ENCODE assay signal across 23 cellular contexts in genomic region chr20:12936524-12936923, GRCh38.
DNase-seq lines count a peak whose midpoint lies in the region; ATAC-seq, FAIRE-seq and TF ChIP-seq lines count a peak whose summit lies in the region.
"Had no signal": no experiment of that assay in that cellular context is flagged by ENCODE, and none has a peak within 500 bp of the region (broad histone marks: within the 10 kb centered on the region; RNA-seq: fewer than 3 reads in every experiment).

No MANE protein-coding gene starts in this region.

- no peak overlapping the region for H2BK20ac ChIP-seq in IMR-90 (ENCODE audit: low read depth, low read length)

- TF ChIP-seq RAD21 in A549 (conservative IDR thresholded peaks at IDR 0.05 in 1 of 2, IDR thresholded peaks at IDR 0.05 in 1 of 2) = no peak
- no peak for TF ChIP-seq RAD21 in IMR-90 (IDR thresholded peaks at IDR 0.05; ENCODE audit: low read length)

- peak overlapping the region; percentile 45 to 72; a peak in 5 of 6 replicates for H3K27ac ChIP-seq in A549
- no peak overlapping the region for H3K27ac ChIP-seq in IMR-90 (ENCODE audit: insufficient read depth, low read length)
- no peak overlapping the region for H3K27ac ChIP-seq in astrocyte (ENCODE audit: low read depth, low read length)
- no peak overlapping the region for H3K27ac ChIP-seq in osteoblast (ENCODE audit: low read depth, low read length)
- H3K27ac ChIP-seq: HL-60 had no signal

- TF ChIP-seq POLR2A in A549 (IDR thresholded peaks at IDR 0.05; ENCODE audit: low read length) (no peak), IMR-90 (IDR thresholded peaks at IDR 0.05; ENCODE audit: low read depth, low read length) (no peak)

- H3K4me1 Mint-ChIP-seq in astrocyte (ENCODE audit: low read depth, unreplicated experiment) = peaks cover 9% of the 10 kb centered on the region
- H3K4me1 Mint-ChIP-seq: CD4-positive, CD25-positive, alpha-beta regulatory T cell had no signal

- POLR2A ChIA-PET in A549 (lab: Yijun Ruan, JAX) (interaction anchor here (0.7 kb wide), 1 partner anchor 200 kb away, joined by 3 read pairs; no protein-coding TSS in a partner anchor), IMR-90 (lab: Charles Lee; ENCODE audit: unreplicated experiment) (no interaction called here)

- dilution Hi-C loops in IMR-90 (cut with HindIII; ENCODE audit: low sequenced_read_pairs, unreplicated experiment) = no loop called here

- no peak overlapping the region for H2AK9ac ChIP-seq in IMR-90 (replicated peaks; ENCODE audit: low read depth, low read length, poor library complexity)

- H3K4ac ChIP-seq in IMR-90 (ENCODE audit: low read depth, low read length) = no peak overlapping the region

- H3K27me3 ChIP-seq in IMR-90 (ENCODE audit: control insufficient read depth, insufficient read depth, low read length) (no peaks in the 10 kb centered on the region), astrocyte (ENCODE audit: insufficient read depth, low read length) (no peaks in the 10 kb centered on the region), osteoblast (ENCODE audit: insufficient read depth, low read length) (no peaks in the 10 kb centered on the region)
- H3K27me3 ChIP-seq: BE2C had no signal

- H3K27me3 Mint-ChIP-seq in astrocyte (ENCODE audit: low read depth, unreplicated experiment) = no peaks in the 10 kb centered on the region
- H3K27me3 Mint-ChIP-seq: CD4-positive, CD25-positive, alpha-beta regulatory T cell had no signal

- intact Hi-C loops in IMR-90 (cut with micrococcal nuclease) = no loop called here

- no peak overlapping the region for H4K8ac ChIP-seq in IMR-90 (ENCODE audit: low read depth in 2 of 2, low read length in 2 of 2)

- H2BK5ac ChIP-seq in IMR-90 (ENCODE audit: low read depth, low read length, poor library complexity, severe bottlenecking) = no peak overlapping the region

- H3K4me2 ChIP-seq in A549 (peak overlapping the region; percentile 63), IMR-90 (ENCODE audit: low read depth, low read length) (no peak overlapping the region), astrocyte (ENCODE audit: low read length) (peak overlapping the region; percentile 30), osteoblast (ENCODE audit: insufficient read depth, low read length) (peak overlapping the region; percentile 10)

- no peak overlapping the region for H3K56ac ChIP-seq in IMR-90 (ENCODE audit: extremely low read depth, insufficient read depth, low read length)

- H3K9me3 Mint-ChIP-seq in astrocyte (ENCODE audit: unreplicated experiment) = peaks cover 6% of the 10 kb centered on the region

- DNase-seq in A549 (ENCODE audit: low read depth in 1 of 2, low spot score in 1 of 2) (peak in 1 of 2 experiments; percentile 56), IMR-90 (no peak), astrocyte (ENCODE audit: low read depth) (no peak), osteoblast (ENCODE audit: insufficient read length, low spot score, missing footprints) (no peak), NCI-H1436 treated with DMSO at 0.1 percent for 48 hours (lab: John Stamatoyannopoulos, UW) (no peak)
- DNase-seq in activated CD4-positive, alpha-beta T cell treated with anti-CD3 and anti-CD28 coated beads for 48 hours = no peak
- DNase-seq: 8988T; ACHN; BE2C; C1 segment of cervical spinal cord; CD4-positive, CD25-positive, alpha-beta regulatory T cell; CD8-positive, alpha-beta memory T cell; COR-L47; DMS153; DMS79; GF-D8; GOT3; H7; HFFc6 had no signal

- TF ChIP-seq EP300 in A549 (IDR thresholded peaks at IDR 0.05) = no peak

- in situ Hi-C loops in IMR-90 (cut with MboI; ENCODE audit: low sequenced_read_pairs) = no loop called here

- no peaks in the 10 kb centered on the region for H3K9me1 ChIP-seq in IMR-90 (ENCODE audit: insufficient read depth, low read length)

- no peaks in the 10 kb centered on the region for H3K36me3 Mint-ChIP-seq in astrocyte (ENCODE audit: low read depth, unreplicated experiment)
- H3K36me3 Mint-ChIP-seq: CD4-positive, CD25-positive, alpha-beta regulatory T cell; CD8-positive, alpha-beta memory T cell had no signal

- no peak overlapping the region for H2AK5ac ChIP-seq in IMR-90 (ENCODE audit: low read depth, low read length)

- WGBS in A549 (ENCODE audit: missing lambda C conversion rate) = 10% methylated on average over 6 of the region's 6 CpGs
- WGBS in IMR-90 (ENCODE audit: extremely low coverage in 2 of 2, insufficient read length in 1 of 2), 2 experiments = no CpG with 5 or more reads among the region's 6 CpGs

- TF ChIP-seq CTCF in A549 (IDR thresholded peaks at IDR 0.05) (no peak), IMR-90 (conservative IDR thresholded peaks at IDR 0.05; ENCODE audit: low read depth, low read length) (no peak), astrocyte (IDR thresholded peaks at IDR 0.05; ENCODE audit: insufficient read depth, low read depth, low read length) (no peak), osteoblast (IDR thresholded peaks at IDR 0.05; ENCODE audit: extremely low read depth, low read depth, low read length) (no peak)

- H3K4me1 ChIP-seq in A549 (peaks cover 26% of the 10 kb centered on the region), IMR-90 (ENCODE audit: control insufficient read depth, insufficient read depth, low read length) (no peaks in the 10 kb centered on the region; the same call in 1 of the 2 replicates), astrocyte (ENCODE audit: insufficient read depth, low read length) (peaks cover 6% of the 10 kb centered on the region), osteoblast (ENCODE audit: insufficient read depth, low read length) (peaks cover 5% of the 10 kb centered on the region)
- H3K4me1 ChIP-seq: BE2C had no signal

- H2AFZ ChIP-seq in IMR-90 (replicated peaks; ENCODE audit: low read length, poor library complexity) (no peak overlapping the region), astrocyte (ENCODE audit: low read depth, low read length) (no peak overlapping the region), osteoblast (ENCODE audit: low read length) (peak overlapping the region; percentile 12)

- H3K79me1 ChIP-seq in IMR-90 (ENCODE audit: low read depth in 1 of 2, low read length in 2 of 2) = no peaks in the 10 kb centered on the region

- ATAC-seq in A549 = peak; percentile 60 to 75; a peak in 5 of 6 replicates
- ATAC-seq in IMR-90 (ENCODE audit: low read depth) = peak; percentile 46
- no peak for ATAC-seq in GM21390 (IDR thresholded peaks at IDR 0.05; ENCODE audit: unreplicated experiment)
- ATAC-seq: HCT116 had no signal

- H4K5ac ChIP-seq in IMR-90 (ENCODE audit: low read depth, low read length) = no peak overlapping the region

- FAIRE-seq in A549 (lab: Jason Lieb, UNC) = peak; percentile 54
- FAIRE-seq in astrocyte (lab: Jason Lieb, UNC) = no peak
- FAIRE-seq: D721Med had no signal

- H4K20me1 ChIP-seq in IMR-90 (ENCODE audit: insufficient read depth, low read length) (no peaks in the 10 kb centered on the region), astrocyte (ENCODE audit: insufficient read depth, low read length) (no peaks in the 10 kb centered on the region), osteoblast (ENCODE audit: insufficient read depth, low read length) (no peaks in the 10 kb centered on the region)

- no peak overlapping the region for H2BK15ac ChIP-seq in IMR-90 (ENCODE audit: low read depth, low read length)

- no peak overlapping the region for H3K23ac ChIP-seq in IMR-90 (ENCODE audit: low read depth, low read length)

- H3K27ac Mint-ChIP-seq in astrocyte (ENCODE audit: unreplicated experiment) = no peak overlapping the region
- H3K27ac Mint-ChIP-seq: CD4-positive, CD25-positive, alpha-beta regulatory T cell; HFFc6 had no signal

- no peak overlapping the region for H3K14ac ChIP-seq in IMR-90 (replicated peaks; ENCODE audit: low read depth, low read length)

- H3K79me2 ChIP-seq in astrocyte (ENCODE audit: insufficient read depth, low read length) = no peaks in the 10 kb centered on the region
- no peaks in the 10 kb centered on the region for H3K79me2 ChIP-seq in osteoblast (ENCODE audit: insufficient read depth, low read length)

- no TSS peak for BruUV-seq in IMR-90 (replicated peaks; lab: Mats Ljungman, UMichigan)

- no peak overlapping the region for H3K4me3 Mint-ChIP-seq in astrocyte (ENCODE audit: unreplicated experiment)
- H3K4me3 Mint-ChIP-seq: CD4-positive, CD25-positive, alpha-beta regulatory T cell; CD8-positive, alpha-beta memory T cell; HFFc6 had no signal

- CTCF ChIA-PET in A549 (lab: Yijun Ruan, JAX) (interaction anchor here (0.9 to 24.6 kb wide), 4 partner anchors 12 to 167 kb away, joined by 3 to 604 read pairs (median 20); no protein-coding TSS in a partner anchor), IMR-90 (lab: Yijun Ruan, JAX) (no interaction called here)

- no peaks in the 10 kb centered on the region for H3K36me3 ChIP-seq in IMR-90 (ENCODE audit: control insufficient read depth, insufficient read depth, low read length)
- no peaks in the 10 kb centered on the region for H3K36me3 ChIP-seq in astrocyte (ENCODE audit: insufficient read depth, low read length)
- H3K36me3 ChIP-seq in osteoblast (ENCODE audit: insufficient read depth, low read length) = no peaks in the 10 kb centered on the region
- H3K36me3 ChIP-seq: BE2C had no signal

- H3K9ac ChIP-seq in IMR-90 (ENCODE audit: low read depth, low read length) (no peak overlapping the region), astrocyte (ENCODE audit: low read length) (no peak overlapping the region)

- no peak overlapping the region for H2BK120ac ChIP-seq in IMR-90 (ENCODE audit: low read depth, low read length)

- H3K9me3 ChIP-seq in A549 (no peaks in the 10 kb centered on the region), IMR-90 (ENCODE audit: control insufficient read depth, insufficient read depth, low read length) (no peaks in the 10 kb centered on the region), astrocyte (ENCODE audit: insufficient read depth, low read depth, low read length) (no peaks in the 10 kb centered on the region), osteoblast (ENCODE audit: low read depth, low read length) (no peaks in the 10 kb centered on the region)
- H3K9me3 ChIP-seq: BE2C had no signal

- no peak overlapping the region for H4K91ac ChIP-seq in IMR-90 (ENCODE audit: insufficient read depth, low read depth, low read length)

- H3K18ac ChIP-seq in IMR-90 (ENCODE audit: low read depth, low read length) = no peak overlapping the region

- no peak overlapping the region for H3K4me3 ChIP-seq in A549
- no peak overlapping the region for H3K4me3 ChIP-seq in IMR-90 (ENCODE audit: insufficient read depth, low read depth, low read length)
- H3K4me3 ChIP-seq in astrocyte (ENCODE audit: insufficient read depth, low read depth, low read length) = no peak overlapping the region
- no peak overlapping the region for H3K4me3 ChIP-seq in osteoblast (ENCODE audit: insufficient read depth, low read length)

TF ChIP-seq in A549, 52 proteins besides CTCF, POLR2A, EP300 and RAD21 (continues in another document):
- TF ChIP-seq FOSL2 (IDR thresholded peaks at IDR 0.05) = peak; percentile 38; the same call in 1 of the 2 replicates
- TF ChIP-seq FOSL2 (CRISPR knock-in tag; IDR thresholded peaks at IDR 0.05) = 0 out of 2 replicates have a peak, but pooled peaks have one; percentile 23

TF ChIP-seq in IMR-90, 13 proteins besides CTCF, POLR2A, EP300 and RAD21:
- no peak for TF ChIP-seq CEBPB (IDR thresholded peaks at IDR 0.05; ENCODE audit: low read depth, low read length)

Comparison
In these comparisons a context has a peak if more than half of its experiments do, and no peak if none do; other contexts are left out.
1. H3K27ac ChIP-seq: peak in A549 (2 of 2); none in IMR-90 (single experiment), astrocyte (single experiment) and osteoblast (single experiment).